15 cellular contexts compared by ENCODE assay signal in genomic region chr14:51289169-51289568, GRCh38.
"Had no signal": no experiment of that assay in that cellular context is flagged by ENCODE, and none has a peak within 500 bp of the region (broad histone marks: within the 10 kb centered on the region; RNA-seq: fewer than 3 reads in every experiment).

No MANE protein-coding gene starts in this region.

- DNase-seq: KBM-7, NCI-H1092, NCI-H1105 treated with DMSO at 0.1 percent for 48 hours, NCI-H1417 treated with DMSO at 0.1 percent for 48 hours, NCI-H146, NCI-H1694 treated with DMSO at 0.1 percent for 48 hours, NCI-H1930, NCI-H2081, NCI-H2107, NCI-H2227 treated with DMSO at 0.1 percent for 48 hours, NCI-H524, NCI-H69, NCI-H774, SHP77 had no signal

- H3K27ac ChIP-seq: RWPE1 had no signal
